12 cellular contexts compared by ENCODE assay signal in genomic region chr6:51459958-51460357, GRCh38.
A peak's percentile ranks its signal among the peaks of the same experiment; 100 is the strongest.
DNase-seq lines count a peak whose midpoint lies in the region; ATAC-seq and TF ChIP-seq lines count a peak whose summit lies in the region.
"Had no signal": no experiment of that assay in that cellular context is flagged by ENCODE, and none has a peak within 500 bp of the region (broad histone marks: within the 10 kb centered on the region; RNA-seq: fewer than 3 reads in every experiment).

No MANE protein-coding gene starts in this region.

- no peak overlapping the region for H3K27ac Mint-ChIP-seq in activated T-cell treated with anti-CD3 and anti-CD28 coated beads, Interleukin-2, amount 50 U/mL, for 24 hours
- H3K27ac Mint-ChIP-seq: CD4-positive, CD25-positive, alpha-beta regulatory T cell had no signal

- no peak overlapping the region for H3K4me3 Mint-ChIP-seq in activated T-cell treated with anti-CD3 and anti-CD28 coated beads, Interleukin-2, amount 50 U/mL, for 24 hours
- H3K4me3 Mint-ChIP-seq: CD4-positive, CD25-positive, alpha-beta regulatory T cell had no signal

- no peaks in the 10 kb centered on the region for H3K27me3 Mint-ChIP-seq in activated T-cell treated with anti-CD3 and anti-CD28 coated beads, Interleukin-2, amount 50 U/mL, for 24 hours

- ATAC-seq in GM18520 (IDR thresholded peaks at IDR 0.05; ENCODE audit: unreplicated experiment) (peak; percentile 96), GM21526 (IDR thresholded peaks at IDR 0.05; ENCODE audit: low FRiP score, unreplicated experiment) (peak; percentile 92), HG03095 (IDR thresholded peaks at IDR 0.05; ENCODE audit: unreplicated experiment) (peak; percentile 96), sciatic nerve (no peak)

- H3K27ac ChIP-seq in VCaP: peak overlapping the region; percentile 26; the same call in 1 of the 2 replicates
- H3K27ac ChIP-seq: SK-N-MC had no signal

- no peak for DNase-seq in activated T-cell treated with anti-CD3 and anti-CD28 coated beads, Interleukin-2, amount 50 U/mL, for 24 hours
- DNase-seq in sciatic nerve (ENCODE audit: low spot score) (no peak), KBM-7 (no peak)
- DNase-seq in activated T-cell treated with anti-CD3 and anti-CD28 coated beads, Interleukin-2, amount 50 U/mL, for 1 hour: no peak
- DNase-seq: aorta; CD4-positive, CD25-positive, alpha-beta regulatory T cell; NCI-H2081 had no signal

- no peak for TF ChIP-seq CTCF in VCaP (conservative IDR thresholded peaks at IDR 0.05)

- intact Hi-C loops in sciatic nerve (cut with DNase I): no loop called here

- no peaks in the 10 kb centered on the region for H3K4me1 Mint-ChIP-seq in activated T-cell treated with anti-CD3 and anti-CD28 coated beads, Interleukin-2, amount 50 U/mL, for 24 hours (ENCODE audit: low read depth)
- H3K4me1 Mint-ChIP-seq: CD4-positive, CD25-positive, alpha-beta regulatory T cell had no signal

- in situ Hi-C loops in KBM-7 (cut with MboI; ENCODE audit: low pct_unique_long_range_greater_than_20kb, low sequenced_read_pairs): no loop called here

- H3K36me3 Mint-ChIP-seq in activated T-cell treated with anti-CD3 and anti-CD28 coated beads, Interleukin-2, amount 50 U/mL, for 24 hours (ENCODE audit: low read depth): no peaks in the 10 kb centered on the region
- H3K36me3 Mint-ChIP-seq: CD4-positive, CD25-positive, alpha-beta regulatory T cell had no signal

- H3K9me3 Mint-ChIP-seq in activated T-cell treated with anti-CD3 and anti-CD28 coated beads, Interleukin-2, amount 50 U/mL, for 24 hours: no peaks in the 10 kb centered on the region
